ENCODE assay signal across 8 cellular contexts in the genomic region with DNA sequence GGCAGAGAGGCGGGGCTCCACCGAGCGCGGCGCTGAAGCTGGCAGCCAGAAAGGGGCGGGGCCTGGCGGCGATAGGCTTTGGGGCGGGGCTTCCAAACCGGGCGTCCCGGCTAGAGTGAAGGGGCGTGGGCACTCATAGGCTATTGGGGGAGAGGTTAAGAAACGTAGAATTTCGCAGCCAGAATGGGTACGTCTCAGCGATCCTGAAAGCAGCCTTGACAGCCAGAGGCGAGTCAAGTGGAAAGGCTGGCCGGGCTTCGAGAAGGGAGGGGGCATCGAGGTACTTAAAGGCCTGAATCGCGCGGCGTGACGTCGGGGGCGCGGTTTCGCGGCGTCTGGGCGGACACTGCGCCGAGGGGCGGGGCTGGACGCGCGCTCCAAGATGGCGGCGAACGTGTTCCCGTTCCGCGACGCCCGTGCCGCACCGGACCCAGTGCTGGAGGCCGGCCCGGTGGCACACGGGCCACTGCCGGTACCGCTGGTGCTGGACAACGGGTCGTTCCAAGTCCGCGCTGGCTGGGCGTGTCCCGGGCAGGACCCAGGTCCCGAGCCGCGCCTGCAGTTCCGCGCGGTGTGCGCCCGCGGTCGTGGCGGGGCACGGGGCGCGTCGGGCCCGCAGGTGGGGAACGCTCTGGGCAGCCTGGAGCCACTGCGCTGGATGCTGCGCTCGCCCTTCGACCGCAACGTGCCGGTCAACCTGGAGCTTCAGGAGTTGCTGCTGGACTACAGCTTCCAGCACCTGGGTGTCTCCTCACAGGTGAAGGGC. TPM values are rescaled to one million over a fixed set of nuclear protein-coding genes. Genes with fewer than 3 reads are reported as not detected.
A peak's percentile ranks its signal among the peaks of the same experiment; 100 is the strongest.
DNase-seq lines count a peak whose midpoint lies in the region; ATAC-seq, FAIRE-seq and TF ChIP-seq lines count a peak whose summit lies in the region.

A gene (plus strand): TSS at position 364 of the 766 bp plus-strand sequence. CDS start 19 bp downstream, at position 383.

- peak; percentile 83 for DNase-seq in DMS 273 treated with DMSO at 0.1 percent for 48 hours (lab: John Stamatoyannopoulos, UW)
- DNase-seq in HuH-7.5 (ENCODE audit: low spot score): peak; percentile 88
- peak; percentile 98 for DNase-seq in activated CD8-positive, alpha-beta memory T cell treated with anti-CD3 and anti-CD28 coated beads, Interleukin-2, amount 50 U/mL, for 48 hours
- peak; percentile 94 for DNase-seq in endothelial cell of umbilical vein (ENCODE audit: low read depth, low spot score)
- DNase-seq in middle frontal gyrus (ENCODE audit: extremely low spot score, low spot score): peak; percentile 75
- peak; percentile 90 to 92 for DNase-seq in stimulated activated CD8-positive, alpha-beta memory T cell treated with anti-CD3 and anti-CD28 coated beads, Interleukin-15, amount 100 ng/mL, for 48 hours (ENCODE audit: low read depth in 2 of 2)

- H4K20me1 ChIP-seq in OCI-LY1 (ENCODE audit: insufficient read depth, low read length) (no peaks in the 10 kb centered on the region), endothelial cell of umbilical vein (replicated peaks; ENCODE audit: control insufficient read depth, extremely low read depth, insufficient read depth, low read length) (no peaks in the 10 kb centered on the region)

- peaks cover 21% of the 10 kb centered on the region; the same call in 1 of the 2 replicates for H3K36me3 ChIP-seq in OCI-LY1 (ENCODE audit: insufficient read depth, low read length)
- peaks cover 2% of the 10 kb centered on the region in 2 experiments for H3K36me3 ChIP-seq in endothelial cell of umbilical vein (ENCODE audit: control insufficient read depth in 2 of 2, extremely low read depth in 1 of 2, insufficient read depth in 2 of 2, low read length in 2 of 2)

- ATAC-seq in GM21529 (IDR thresholded peaks at IDR 0.05; ENCODE audit: unreplicated experiment): peak; percentile 80

- TF ChIP-seq CTCF in OCI-LY1 (IDR thresholded peaks at IDR 0.05; ENCODE audit: low read length): no peak
- TF ChIP-seq CTCF in endothelial cell of umbilical vein (IDR thresholded peaks at IDR 0.05; ENCODE audit: extremely low read depth in 1 of 2, insufficient read depth in 1 of 2, low read depth in 1 of 2, low read length in 2 of 2): no peak

- peak within 1 kb of the TSS; percentile 93 for H3K4me2 ChIP-seq in OCI-LY1 (ENCODE audit: low read length)
- H3K4me2 ChIP-seq in endothelial cell of umbilical vein (ENCODE audit: insufficient read depth, low read length): peak within 1 kb of the TSS; percentile 62

- H3K4me1 ChIP-seq in OCI-LY1 (ENCODE audit: insufficient read depth, low read length, severe bottlenecking): peaks cover 20% of the 10 kb centered on the region
- peaks cover 6% of the 10 kb centered on the region for H3K4me1 ChIP-seq in endothelial cell of umbilical vein (ENCODE audit: control insufficient read depth, extremely low read depth, insufficient read depth, low read length)

- POLR2A ChIA-PET in endothelial cell of umbilical vein (lab: Charles Lee): no interaction called here

- intact Hi-C loops in endothelial cell of umbilical vein (cut with micrococcal nuclease): loop anchor here (1.0 to 5.0 kb wide), 5 partner anchors 17 to 299 kb away; a partner anchor contains a TSS

- no TSS peak for BruUV-seq in endothelial cell of umbilical vein (replicated peaks; lab: Mats Ljungman, UMichigan)

- CTCF ChIA-PET in endothelial cell of umbilical vein (lab: Charles Lee): interaction anchor here (0.8 to 5.3 kb wide), 8 partner anchors 16 to 178 kb away, joined by 3 to 52 read pairs (median 8); a partner anchor contains a TSS

- H3K79me2 ChIP-seq in OCI-LY1 (ENCODE audit: insufficient read depth, low read length): no peaks in the 10 kb centered on the region
- H3K79me2 ChIP-seq in endothelial cell of umbilical vein (ENCODE audit: control insufficient read depth, insufficient read depth, low read length): peaks cover 2% of the 10 kb centered on the region

- peak within 1 kb of the TSS; percentile 82 for H3K9ac ChIP-seq in OCI-LY1 (ENCODE audit: low read length)
- peak within 1 kb of the TSS; percentile 41 for H3K9ac ChIP-seq in endothelial cell of umbilical vein (replicated peaks; ENCODE audit: extremely low read depth, insufficient read depth, low read length)

- peak within 1 kb of the TSS; percentile 42 for H3K27ac ChIP-seq in OCI-LY1 (ENCODE audit: low read depth, low read length, poor library complexity, severe bottlenecking)
- peak within 1 kb of the TSS; percentile 46 for H3K27ac ChIP-seq in endothelial cell of umbilical vein (ENCODE audit: insufficient read depth, low read depth, low read length)

- H2AFZ ChIP-seq in OCI-LY1 (ENCODE audit: low read length) (peak within 1 kb of the TSS; percentile 97), endothelial cell of umbilical vein (ENCODE audit: low read depth, low read length) (peak within 1 kb of the TSS; percentile 89)

- H3K9me2 ChIP-seq in OCI-LY1 (ENCODE audit: low read depth, low read length): no peaks in the 10 kb centered on the region

- FAIRE-seq in endothelial cell of umbilical vein (lab: Jason Lieb, UNC): peak; percentile 88

- H3K27me3 ChIP-seq in OCI-LY1 (ENCODE audit: insufficient read depth, low read length): no peaks in the 10 kb centered on the region; the same call in 1 of the 2 replicates
- H3K27me3 ChIP-seq in endothelial cell of umbilical vein (ENCODE audit: control insufficient read depth in 2 of 2, insufficient read depth in 2 of 2, low read length in 2 of 2): no peaks in the 10 kb centered on the region

- peak; percentile 80 for TF ChIP-seq POLR2A in endothelial cell of umbilical vein (IDR thresholded peaks at IDR 0.05; ENCODE audit: low read depth, low read length)

- H3K4me3 ChIP-seq in OCI-LY1 (ENCODE audit: low read depth, low read length, poor library complexity, severe bottlenecking) (peak within 1 kb of the TSS; percentile 93), endothelial cell of umbilical vein (replicated peaks in 1 of 3; ENCODE audit: insufficient read depth in 1 of 3, low read depth in 1 of 3, low read length in 3 of 3) (peak within 1 kb of the TSS; percentile 26 to 86 (median 77))

- dilution Hi-C loops in endothelial cell of umbilical vein (cut with MboI; ENCODE audit: extremely low pct_ligation_motif_present, low sequenced_read_pairs): no loop called here

- H3F3A ChIP-seq in OCI-LY1 (ENCODE audit: insufficient read depth, low read length): no peaks in the 10 kb centered on the region

- H3K9me3 ChIP-seq in OCI-LY1 (ENCODE audit: low read length) (no peaks in the 10 kb centered on the region), endothelial cell of umbilical vein (replicated peaks; ENCODE audit: control insufficient read depth, insufficient read depth, low read length) (no peaks in the 10 kb centered on the region)

- no peaks in the 10 kb centered on the region for H3K9me1 ChIP-seq in endothelial cell of umbilical vein (replicated peaks; ENCODE audit: control insufficient read depth, extremely low read depth, insufficient read depth, low read length)

TF ChIP-seq in endothelial cell of umbilical vein, 7 proteins besides CTCF, POLR2A, EP300 and RAD21:
- no peak for TF ChIP-seq MYC (IDR thresholded peaks at IDR 0.05; ENCODE audit: low read depth, low read length)
- peak; percentile 79 for TF ChIP-seq POLR2AphosphoS5 (IDR thresholded peaks at IDR 0.05; ENCODE audit: insufficient read depth, low read depth, low read length)

RNA-seq across cellular contexts. Expression of the gene that starts here (rescaled TPM):
- total RNA-seq in endothelial cell of umbilical vein: 9.7 and 11.3 TPM in 2 replicates
- polyA plus RNA-seq in endothelial cell of umbilical vein: 8.8 and 8.9 TPM in 2 replicates
- polyA plus RNA-seq in endothelial cell of umbilical vein (2011; cell fraction: cytosol; rRNA removed): 8.8 and 9.3 TPM in 2 replicates
- 26.9 and 28.0 TPM in 2 replicates for polyA plus RNA-seq in endothelial cell of umbilical vein (2011; cell fraction: nucleus; rRNA removed)
- polyA plus RNA-seq in endothelial cell of umbilical vein (2012): 7.5 and 8.5 TPM in 2 replicates
- polyA minus RNA-seq in endothelial cell of umbilical vein: 8.0 and 8.5 TPM in 2 replicates
- 9.7 TPM for polyA minus RNA-seq in endothelial cell of umbilical vein (2011; cell fraction: cytosol; rRNA and poly(A)+ RNA removed)
- 5.6 and 6.9 TPM in 2 replicates for polyA minus RNA-seq in endothelial cell of umbilical vein (2011; cell fraction: nucleus; rRNA and poly(A)+ RNA removed)

Comparison
In these comparisons a context has a peak if more than half of its experiments do, and no peak if none do; other contexts are left out.
1. Peak in every context shown above with its lines: DNase-seq, ATAC-seq, H3K4me3 ChIP-seq and H3K27ac ChIP-seq.